In genomic region chr2:72155151-72155550, GRCh38 we compare ENCODE assay signal across 21 cellular contexts. TPM values are rescaled to one million over a fixed set of nuclear protein-coding genes. Genes with fewer than 3 reads are reported as not detected.
DNase-seq lines count a peak whose midpoint lies in the region; ATAC-seq and TF ChIP-seq lines count a peak whose summit lies in the region.
"Had no signal": no experiment of that assay in that cellular context is flagged by ENCODE, and none has a peak within 500 bp of the region (broad histone marks: within the 10 kb centered on the region; RNA-seq: fewer than 3 reads in every experiment).

No MANE protein-coding gene starts in this region.

- intact Hi-C loops in esophagus muscularis mucosa (cut with DNase I) (no loop called here), vagina (cut with DNase I) (no loop called here)

- no peak overlapping the region for H2BK5ac ChIP-seq in neuronal stem cell (ENCODE audit: low read length)

- no peak for TF ChIP-seq POLR2A in esophagus muscularis mucosa (IDR thresholded peaks at IDR 0.05; ENCODE audit: low read depth)
- TF ChIP-seq POLR2A in vagina (IDR thresholded peaks at IDR 0.05) = no peak

- H3K36me3 Mint-ChIP-seq in endodermal cell (ENCODE audit: low read depth) = no peaks in the 10 kb centered on the region
- H3K36me3 Mint-ChIP-seq: CD4-positive, CD25-positive, alpha-beta regulatory T cell; CD8-positive, alpha-beta memory T cell had no signal

- H3K27me3 ChIP-seq in endodermal cell (ENCODE audit: control insufficient read depth, insufficient read depth, low read length, poor library complexity, severe bottlenecking) (peaks cover 27% of the 10 kb centered on the region), esophagus muscularis mucosa (peaks cover 0 to 87% (median 8%) of the 10 kb centered on the region in 4 donors), neuronal stem cell (ENCODE audit: control insufficient read depth in 3 of 3, insufficient read depth in 3 of 3, low read depth in 1 of 3, low read length in 3 of 3) (peaks cover under 1 to 59% (median 12%) of the 10 kb centered on the region in 3 experiments), vagina (no peaks in the 10 kb centered on the region)

- H3K4me2 ChIP-seq in neuronal stem cell (ENCODE audit: insufficient read depth, low read length, poor library complexity, severe bottlenecking) = no peak overlapping the region

- no peaks in the 10 kb centered on the region for H3K36me3 ChIP-seq in endodermal cell (ENCODE audit: control insufficient read depth, insufficient read depth, low read length)
- H3K36me3 ChIP-seq in esophagus muscularis mucosa = no peaks in the 10 kb centered on the region
- H3K36me3 ChIP-seq in neuronal stem cell (replicated peaks in 1 of 2; ENCODE audit: control insufficient read depth in 2 of 2, insufficient read depth in 2 of 2, low read length in 2 of 2) = no peaks in the 10 kb centered on the region
- H3K36me3 ChIP-seq in vagina = no peaks in the 10 kb centered on the region
- H3K36me3 ChIP-seq: BE2C had no signal

- H4K8ac ChIP-seq in neuronal stem cell (ENCODE audit: low read depth, low read length) = no peak overlapping the region

- no peaks in the 10 kb centered on the region for H3K4me1 ChIP-seq in endodermal cell (ENCODE audit: control insufficient read depth, insufficient read depth, low read length)
- peaks cover 1 to 5% (median 5%) of the 10 kb centered on the region in 4 donors for H3K4me1 ChIP-seq in esophagus muscularis mucosa
- H3K4me1 ChIP-seq in neuronal stem cell (ENCODE audit: control insufficient read depth in 2 of 2, insufficient read depth in 1 of 2, low read depth in 1 of 2, low read length in 2 of 2) = peaks cover 2 to 9% of the 10 kb centered on the region in 2 donors
- H3K4me1 ChIP-seq in vagina = peaks cover 1% of the 10 kb centered on the region
- H3K4me1 ChIP-seq: BE2C had no signal

- H2AK5ac ChIP-seq in neuronal stem cell (ENCODE audit: low read depth, low read length) = no peak overlapping the region

- H3K79me1 ChIP-seq in neuronal stem cell (ENCODE audit: low read depth, low read length) = no peaks in the 10 kb centered on the region

- DNase-seq in endodermal cell (peak; percentile 31), esophagus muscularis mucosa (ENCODE audit: extremely low spot score) (peak; percentile 82), neuronal stem cell (ENCODE audit: low spot score) (no peak), vagina (ENCODE audit: extremely low spot score in 2 of 2) (peak; percentile 31 to 49), NCI-H128 (lab: John Stamatoyannopoulos, UW; ENCODE audit: unreplicated experiment) (no peak)
- DNase-seq in stimulated activated naive CD8-positive, alpha-beta T cell treated with anti-CD3 and anti-CD28 coated beads, Interleukin-15, amount 100 ng/mL, for 72 hours = no peak
- DNase-seq: ACHN; BE2C; C1 segment of cervical spinal cord; CD4-positive, CD25-positive, alpha-beta regulatory T cell; CD8-positive, alpha-beta memory T cell; COR-L47; DMS 273 treated with DMSO at 0.1 percent for 48 hours; DMS53; DND-41; EL; GOT3 had no signal

- no peak overlapping the region for H2BK12ac ChIP-seq in neuronal stem cell (ENCODE audit: low read length)

- H3K27me3 Mint-ChIP-seq in endodermal cell (ENCODE audit: insufficient read depth) = peaks cover 49% of the 10 kb centered on the region
- peaks cover 93% of the 10 kb centered on the region for H3K27me3 Mint-ChIP-seq in stimulated activated naive CD8-positive, alpha-beta T cell treated with anti-CD3 and anti-CD28 coated beads, Interleukin-15, amount 100 ng/mL, for 72 hours

- H3K4ac ChIP-seq in neuronal stem cell (ENCODE audit: low read length) = no peak overlapping the region

- H4K91ac ChIP-seq in neuronal stem cell (ENCODE audit: low read depth, low read length, poor library complexity) = no peak overlapping the region

- no peak overlapping the region for H3K14ac ChIP-seq in neuronal stem cell (ENCODE audit: low read length)

- no peak overlapping the region for H2BK15ac ChIP-seq in neuronal stem cell (ENCODE audit: low read length)

- H3K9ac ChIP-seq in endodermal cell (ENCODE audit: extremely low read depth, low read length, poor library complexity, severe bottlenecking) (no peak overlapping the region), neuronal stem cell (ENCODE audit: low read depth, low read length, poor library complexity) (no peak overlapping the region)

- H3K9me3 Mint-ChIP-seq in endodermal cell = no peaks in the 10 kb centered on the region
- H3K9me3 Mint-ChIP-seq in stimulated activated naive CD8-positive, alpha-beta T cell treated with anti-CD3 and anti-CD28 coated beads, Interleukin-15, amount 100 ng/mL, for 72 hours = no peaks in the 10 kb centered on the region
- H3K9me3 Mint-ChIP-seq: CD4-positive, CD25-positive, alpha-beta regulatory T cell; CD8-positive, alpha-beta memory T cell had no signal

- peaks cover 1% of the 10 kb centered on the region for H3K4me1 Mint-ChIP-seq in endodermal cell
- peaks cover 5% of the 10 kb centered on the region for H3K4me1 Mint-ChIP-seq in stimulated activated naive CD8-positive, alpha-beta T cell treated with anti-CD3 and anti-CD28 coated beads, Interleukin-15, amount 100 ng/mL, for 72 hours

- H2AFZ ChIP-seq in neuronal stem cell (ENCODE audit: low read length) = no peak overlapping the region

- 88 to 93% methylated on average over 2 to 3 of the region's 3 CpGs for WGBS in endodermal cell (ENCODE audit: insufficient coverage in 1 of 2, insufficient read length in 1 of 2), 2 experiments
- 100% methylated on average over 3 of the region's 3 CpGs for WGBS in esophagus muscularis mucosa
- no CpG with 5 or more reads among the region's 3 CpGs for WGBS in neuronal stem cell (ENCODE audit: extremely low coverage in 2 of 2, insufficient read length in 2 of 2, insufficient replicate concordance in 1 of 2), 2 donors

- TF ChIP-seq EP300 in esophagus muscularis mucosa (IDR thresholded peaks at IDR 0.05) = no peak

- H3K23ac ChIP-seq in neuronal stem cell (ENCODE audit: low read depth, low read length, poor library complexity) = no peak overlapping the region

- H3K18ac ChIP-seq in neuronal stem cell (ENCODE audit: low read length) = peak overlapping the region; percentile 5

- no peak overlapping the region for H3K27ac Mint-ChIP-seq in endodermal cell
- H3K27ac Mint-ChIP-seq in stimulated activated naive CD8-positive, alpha-beta T cell treated with anti-CD3 and anti-CD28 coated beads, Interleukin-15, amount 100 ng/mL, for 72 hours = no peak overlapping the region
- H3K27ac Mint-ChIP-seq: CD4-positive, CD25-positive, alpha-beta regulatory T cell; CD8-positive, alpha-beta memory T cell had no signal

- no peak for TF ChIP-seq CTCF in endodermal cell (conservative IDR thresholded peaks at IDR 0.05)
- TF ChIP-seq CTCF in esophagus muscularis mucosa (IDR thresholded peaks at IDR 0.05) = no peak
- TF ChIP-seq CTCF in vagina (IDR thresholded peaks at IDR 0.05) = no peak

- no peak overlapping the region for H3K4me3 Mint-ChIP-seq in endodermal cell
- no peak overlapping the region for H3K4me3 Mint-ChIP-seq in stimulated activated naive CD8-positive, alpha-beta T cell treated with anti-CD3 and anti-CD28 coated beads, Interleukin-15, amount 100 ng/mL, for 72 hours
- H3K4me3 Mint-ChIP-seq: CD4-positive, CD25-positive, alpha-beta regulatory T cell; CD8-positive, alpha-beta memory T cell had no signal

- H2BK120ac ChIP-seq in neuronal stem cell (ENCODE audit: low read depth, low read length) = no peak overlapping the region

- no peak overlapping the region for H3K27ac ChIP-seq in endodermal cell (ENCODE audit: low read depth, low read length)
- no peak overlapping the region for H3K27ac ChIP-seq in esophagus muscularis mucosa (replicated peaks in 1 of 4)
- H3K27ac ChIP-seq in neuronal stem cell (replicated peaks; ENCODE audit: low read length) = no peak overlapping the region
- H3K27ac ChIP-seq in vagina = no peak overlapping the region
- H3K27ac ChIP-seq: HL-60 had no signal

- H3K4me3 ChIP-seq in endodermal cell (ENCODE audit: low read length) (no peak overlapping the region), esophagus muscularis mucosa (no peak overlapping the region), neuronal stem cell (ENCODE audit: low read length in 2 of 2) (no peak overlapping the region), vagina (no peak overlapping the region)
- H3K4me3 ChIP-seq: GM12878 had no signal

- H3K9me3 ChIP-seq in endodermal cell (ENCODE audit: control insufficient read depth, low read length) (no peaks in the 10 kb centered on the region), esophagus muscularis mucosa (no peaks in the 10 kb centered on the region), neuronal stem cell (replicated peaks in 1 of 2; ENCODE audit: control insufficient read depth in 2 of 2, insufficient read depth in 1 of 2, low read depth in 1 of 2, low read length in 2 of 2) (no peaks in the 10 kb centered on the region), vagina (no peaks in the 10 kb centered on the region)
- H3K9me3 ChIP-seq: BE2C had no signal

- no peak for ATAC-seq in stimulated activated naive CD8-positive, alpha-beta T cell treated with anti-CD3 and anti-CD28 coated beads, Interleukin-15, amount 100 ng/mL, for 72 hours
- ATAC-seq: GM12878, HCT116 had no signal

RNA-seq across cellular contexts. Expression of gene CYP26B1, which starts 7.5 kb away (rescaled TPM):
- total RNA-seq in endodermal cell = under 1 TPM; 0.09 to 0.91 TPM
- 8.0 TPM for polyA plus RNA-seq in endodermal cell (2013, experiment 1 of 2)
- 7.7 TPM for polyA plus RNA-seq in endodermal cell (2013, experiment 2 of 2)
- total RNA-seq in esophagus muscularis mucosa = 1 to 10 TPM; 1.2 to 3.6 (median 2.4) TPM
- polyA plus RNA-seq in neuronal stem cell (2013, experiment 1 of 2) = 1.0 TPM
- polyA plus RNA-seq in neuronal stem cell (2013, experiment 2 of 2) = 0.68 TPM
- 6.9 TPM for total RNA-seq in vagina
- total RNA-seq: CD4-positive, CD25-positive, alpha-beta regulatory T cell; CD8-positive, alpha-beta memory T cell; G401; GM12878 had no signal
- polyA plus RNA-seq: CD4-positive, CD25-positive, alpha-beta regulatory T cell; CD8-positive, alpha-beta memory T cell; GM12878 had no signal

Comparison
In these comparisons a context has a peak if more than half of its experiments do, and no peak if none do; other contexts are left out.
1. DNase-seq: peak in endodermal cell (single experiment), esophagus muscularis mucosa (single experiment) and vagina (2 of 2); none in neuronal stem cell (single experiment), stimulated activated naive CD8-positive, alpha-beta T cell treated with anti-CD3 and anti-CD28 coated beads, Interleukin-15, amount 100 ng/mL, for 72 hours (0 of 2) and NCI-H128 (single experiment).